ENCODE assay signal across 24 cellular contexts in the genomic region with DNA sequence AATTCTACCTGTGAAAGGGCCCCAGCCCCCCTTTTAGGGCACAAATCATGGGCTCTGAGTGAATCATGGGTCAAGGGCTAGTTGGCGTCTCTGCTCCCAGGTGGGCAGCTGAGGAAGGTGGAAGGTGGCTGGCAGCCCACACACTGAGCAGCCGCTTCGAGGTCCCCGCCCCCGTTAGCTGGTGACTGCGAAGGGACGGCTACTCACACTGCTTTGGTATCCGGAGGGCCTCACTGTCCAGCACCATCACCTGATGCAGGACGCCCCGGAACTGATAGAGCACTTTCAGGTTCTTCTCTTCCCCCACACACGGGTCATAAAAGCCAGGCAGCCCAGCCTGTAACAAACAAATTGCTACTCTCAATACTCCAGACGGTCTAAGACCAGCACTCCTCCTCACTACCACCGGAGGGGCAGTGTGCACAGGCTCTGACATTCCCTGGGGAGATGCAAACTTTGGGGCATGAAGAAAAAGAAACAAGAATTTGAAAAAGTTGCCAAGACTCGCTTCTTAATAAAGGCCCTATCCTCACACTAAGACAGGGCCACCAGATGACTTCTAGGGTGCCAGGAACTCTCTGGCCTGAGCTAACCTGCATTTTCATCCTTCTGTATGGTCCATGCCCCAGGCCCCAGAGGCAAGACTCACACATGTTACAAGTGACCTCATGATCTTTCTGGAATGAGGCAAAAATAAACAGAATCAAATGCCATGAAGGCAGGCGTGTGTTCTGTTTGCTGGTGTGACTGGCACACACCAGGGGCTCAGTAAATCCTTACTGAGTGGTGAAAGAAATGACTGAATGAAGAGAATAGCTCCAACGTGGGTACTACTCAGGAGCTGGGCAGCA. TPM values are rescaled to one million over a fixed set of nuclear protein-coding genes. Genes with fewer than 3 reads are reported as not detected.
DNase-seq lines count a peak whose midpoint lies in the region; ATAC-seq, FAIRE-seq and TF ChIP-seq lines count a peak whose summit lies in the region.
"Had no signal": no experiment of that assay in that cellular context is flagged by ENCODE, and none has a peak within 500 bp of the region (broad histone marks: within the 10 kb centered on the region; RNA-seq: fewer than 3 reads in every experiment).

No MANE protein-coding gene starts in this region.

- DNase-seq in Right ventricle myocardium superior (peak; percentile 34), cardiac septum (ENCODE audit: low spot score) (no peak), bronchial epithelial cell (ENCODE audit: low read depth) (no peak), memory B cell (ENCODE audit: low spot score in 2 of 2) (no peak), NCI-H1930 (lab: John Stamatoyannopoulos, UW) (no peak), posterior vena cava (ENCODE audit: low spot score) (no peak)
- no peak for DNase-seq in activated CD4-positive, alpha-beta T cell treated with anti-CD3 and anti-CD28 coated beads for 48 hours
- DNase-seq: activated CD4-positive, alpha-beta memory T cell treated with anti-CD3 and anti-CD28 coated beads for 36 hours; activated naive CD4-positive, alpha-beta T cell treated with anti-CD3 and anti-CD28 coated beads, Interleukin-2, amount 50 U/mL, for 16 hours; CD8-positive, alpha-beta memory T cell; colonic mucosa; DMS53; KG1; kidney glomerular epithelial cell; natural killer cell; NCI-H1092; NCI-H526 treated with DMSO at 0.1 percent for 48 hours; stimulated activated naive CD8-positive, alpha-beta T cell treated with anti-CD3 and anti-CD28 coated beads, Interleukin-15, amount 100 ng/mL, for 72 hours; upper lobe of right lung had no signal

- no peaks in the 10 kb centered on the region for H3K27me3 Mint-ChIP-seq in memory B cell
- H3K27me3 Mint-ChIP-seq: activated CD4-positive, alpha-beta memory T cell treated with anti-CD3 and anti-CD28 coated beads for 36 hours; CD8-positive, alpha-beta memory T cell; stimulated activated naive CD8-positive, alpha-beta T cell treated with anti-CD3 and anti-CD28 coated beads, Interleukin-15, amount 100 ng/mL, for 72 hours had no signal

- peaks cover 31% of the 10 kb centered on the region for H3K36me3 ChIP-seq in bronchial epithelial cell (ENCODE audit: control insufficient read depth, insufficient read depth, low read length)

- intact Hi-C loops in Right ventricle myocardium superior (cut with DNase I) (no loop called here), cardiac septum (cut with DNase I) (no loop called here), posterior vena cava (cut with DNase I) (loop anchor here (2.0 to 10.0 kb wide), 2 partner anchors 41 to 81 kb away; a partner anchor contains a TSS)

- no peak for TF ChIP-seq CTCF in bronchial epithelial cell (IDR thresholded peaks at IDR 0.05; ENCODE audit: insufficient read depth, low read length, severe bottlenecking)

- no peak for ATAC-seq in Right ventricle myocardium superior (ENCODE audit: poor library complexity)
- ATAC-seq in memory B cell (ENCODE audit: low read depth), result no peak
- no peak for ATAC-seq in GM21717 (IDR thresholded peaks at IDR 0.05; ENCODE audit: unreplicated experiment)
- ATAC-seq: natural killer cell; stimulated activated naive CD8-positive, alpha-beta T cell treated with anti-CD3 and anti-CD28 coated beads, Interleukin-15, amount 100 ng/mL, for 72 hours; upper lobe of right lung had no signal

- H3K4me1 Mint-ChIP-seq in memory B cell, result no peaks in the 10 kb centered on the region
- H3K4me1 Mint-ChIP-seq: CD8-positive, alpha-beta memory T cell; natural killer cell; stimulated activated naive CD8-positive, alpha-beta T cell treated with anti-CD3 and anti-CD28 coated beads, Interleukin-15, amount 100 ng/mL, for 72 hours had no signal

- no peak overlapping the region for H3K4me3 ChIP-seq in bronchial epithelial cell (ENCODE audit: low read depth, low read length)
- H3K4me3 ChIP-seq: A549, colonic mucosa, prostate gland, upper lobe of right lung had no signal

- peak overlapping the region; percentile 65 for H3K27ac Mint-ChIP-seq in memory B cell
- H3K27ac Mint-ChIP-seq: activated CD4-positive, alpha-beta memory T cell treated with anti-CD3 and anti-CD28 coated beads for 36 hours; CD8-positive, alpha-beta memory T cell; natural killer cell; stimulated activated naive CD8-positive, alpha-beta T cell treated with anti-CD3 and anti-CD28 coated beads, Interleukin-15, amount 100 ng/mL, for 72 hours; T-helper 1 cell treated with Interleukin-12 subunit alpha and Interleukin-12 subunit beta and Interleukin-4 antibody, amounts not matched to agents 30 μg/mL and 1 μg/mL, for 36 hours had no signal

- H3K36me3 Mint-ChIP-seq in memory B cell, result peaks cover 11% of the 10 kb centered on the region
- H3K36me3 Mint-ChIP-seq: natural killer cell had no signal

- H3K27me3 ChIP-seq in bronchial epithelial cell (ENCODE audit: control insufficient read depth, insufficient read depth, low read length), result no peaks in the 10 kb centered on the region
- H3K27me3 ChIP-seq: colonic mucosa, upper lobe of right lung had no signal

- H3K4me3 Mint-ChIP-seq in memory B cell, result no peak overlapping the region
- H3K4me3 Mint-ChIP-seq: activated CD4-positive, alpha-beta memory T cell treated with anti-CD3 and anti-CD28 coated beads for 36 hours; CD8-positive, alpha-beta memory T cell; natural killer cell; stimulated activated naive CD8-positive, alpha-beta T cell treated with anti-CD3 and anti-CD28 coated beads, Interleukin-15, amount 100 ng/mL, for 72 hours; T-helper 1 cell treated with Interleukin-12 subunit alpha and Interleukin-12 subunit beta and Interleukin-4 antibody, amounts not matched to agents 30 μg/mL and 1 μg/mL, for 36 hours had no signal

- H3K9me3 Mint-ChIP-seq in memory B cell, result no peaks in the 10 kb centered on the region
- H3K9me3 Mint-ChIP-seq: activated CD4-positive, alpha-beta memory T cell treated with anti-CD3 and anti-CD28 coated beads for 36 hours; CD8-positive, alpha-beta memory T cell; natural killer cell; stimulated activated naive CD8-positive, alpha-beta T cell treated with anti-CD3 and anti-CD28 coated beads, Interleukin-15, amount 100 ng/mL, for 72 hours; T-helper 1 cell treated with Interleukin-12 subunit alpha and Interleukin-12 subunit beta and Interleukin-4 antibody, amounts not matched to agents 30 μg/mL and 1 μg/mL, for 36 hours had no signal

- FAIRE-seq in bronchial epithelial cell (lab: Jason Lieb, UNC), result peak; percentile 28
- FAIRE-seq: A549, endometrium had no signal

RNA-seq across cellular contexts. Expression of a gene that starts 11.5 kb away (rescaled TPM):
- total RNA-seq in Right ventricle myocardium superior (11.5 TPM), cardiac septum (8.8 TPM), bronchial epithelial cell (24.0 and 26.6 TPM in 2 replicates), posterior vena cava (10 to 100 TPM in 1 of 2 donors, 1 to 10 TPM in 1; 9.9 to 10.5 TPM)

RNA-seq across cellular contexts. Expression of a gene that starts 22.6 kb away (rescaled TPM):
- total RNA-seq in Right ventricle myocardium superior (8.6 TPM), cardiac septum (9.3 TPM), bronchial epithelial cell (6.1 and 9.9 TPM in 2 replicates), posterior vena cava (10 to 100 TPM; 11.6 to 13.8 TPM)

RNA-seq across cellular contexts. Expression of a gene that starts 33.5 kb away (rescaled TPM):
- 111 TPM for total RNA-seq in Right ventricle myocardium superior
- total RNA-seq in cardiac septum, result 33.1 TPM
- 30.2 and 38.7 TPM in 2 replicates for total RNA-seq in bronchial epithelial cell
- total RNA-seq in posterior vena cava, result 10 to 100 TPM; 25.5 to 31.7 TPM

RNA-seq across cellular contexts. Expression of a gene that starts 56.3 kb away (rescaled TPM):
- total RNA-seq in Right ventricle myocardium superior, result 11.7 TPM
- total RNA-seq in cardiac septum, result 10.7 TPM
- total RNA-seq in bronchial epithelial cell, result 18.7 and 19.7 TPM in 2 replicates
- total RNA-seq in posterior vena cava, result 10 to 100 TPM; 18.6 to 19.5 TPM

Comparison
In these comparisons a context has a peak if more than half of its experiments do, and no peak if none do; other contexts are left out.
1. intact Hi-C loops: an anchor here in posterior vena cava (2.0 to 10.0 kb wide); none called in Right ventricle myocardium superior and cardiac septum.